11 cellular contexts compared by ENCODE assay signal in the genomic region with DNA sequence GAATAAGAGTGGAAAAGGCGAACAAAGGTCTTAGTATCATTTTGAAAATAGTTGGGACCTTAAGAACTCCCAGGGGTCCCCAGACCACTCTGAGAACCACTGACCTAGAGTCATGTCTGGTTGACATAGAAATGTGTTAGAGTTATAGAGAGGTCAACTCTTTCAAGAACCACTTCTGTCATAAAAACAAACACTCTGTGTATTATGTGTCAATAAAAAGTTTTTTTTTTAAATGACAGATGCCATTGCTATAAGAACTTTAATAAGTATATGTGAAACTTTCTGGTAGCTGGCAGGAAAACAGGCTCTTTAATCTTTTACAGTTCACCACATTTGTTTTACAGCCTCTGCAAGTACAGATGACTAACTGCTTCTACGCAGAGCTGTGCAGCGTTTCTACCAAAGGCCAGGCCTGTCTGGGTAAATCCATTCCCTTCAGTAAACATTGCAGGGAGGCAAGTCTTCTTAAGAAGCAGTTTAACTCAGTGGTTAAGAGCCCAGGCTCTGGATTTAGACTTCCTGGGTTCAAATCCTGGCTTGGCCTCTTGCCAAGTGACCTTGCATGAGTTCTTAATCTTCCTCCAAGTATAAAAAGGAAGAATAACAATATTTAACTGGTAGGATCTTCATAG. TPM values are rescaled to one million over a fixed set of nuclear protein-coding genes. Genes with fewer than 3 reads are reported as not detected.
DNase-seq lines count a peak whose midpoint lies in the region; ATAC-seq and TF ChIP-seq lines count a peak whose summit lies in the region.
"Had no signal": no experiment of that assay in that cellular context is flagged by ENCODE, and none has a peak within 500 bp of the region (broad histone marks: within the 10 kb centered on the region; RNA-seq: fewer than 3 reads in every experiment).

No MANE protein-coding gene starts in this region.

- ATAC-seq in SK-N-SH treated with all-trans-retinoic acid at 6 μM for 48 hours (no peak), body of pancreas (no peak)

- no peak overlapping the region for H3K9ac ChIP-seq in SK-N-SH

- H3K4me2 ChIP-seq in SK-N-SH = no peak overlapping the region
- H3K4me2 ChIP-seq in OCI-LY7 (ENCODE audit: low read length) = no peak overlapping the region

- TF ChIP-seq EP300 in SK-N-SH (IDR thresholded peaks at IDR 0.05; ENCODE audit: borderline replicate concordance in 1 of 2, low read depth in 1 of 2, low read length in 1 of 2) = no peak

- H3K4me3 ChIP-seq in SK-N-SH (ENCODE audit: low read depth in 2 of 2, low read length in 1 of 2) (no peak overlapping the region), fibroblast of the aortic adventitia (ENCODE audit: low read depth, low read length) (no peak overlapping the region), OCI-LY7 (ENCODE audit: low read depth, low read length, poor library complexity, severe bottlenecking) (no peak overlapping the region), body of pancreas (no peak overlapping the region)

- H3K36me3 ChIP-seq in SK-N-SH (replicated peaks in 1 of 2; ENCODE audit: control insufficient read depth in 1 of 2, insufficient read depth in 2 of 2, low read length in 1 of 2) (no peaks in the 10 kb centered on the region), OCI-LY7 (ENCODE audit: insufficient read depth, low read length) (peaks cover 93% of the 10 kb centered on the region), body of pancreas (replicated peaks in 1 of 2; ENCODE audit: insufficient read depth in 1 of 2, low read depth in 2 of 2) (no peaks in the 10 kb centered on the region)

- no peaks in the 10 kb centered on the region for H3K9me2 ChIP-seq in SK-N-SH
- no peaks in the 10 kb centered on the region for H3K9me2 ChIP-seq in OCI-LY7 (ENCODE audit: insufficient read depth, low read length)

- TF ChIP-seq CTCF in SK-N-SH (IDR thresholded peaks at IDR 0.05) (no peak), fibroblast of the aortic adventitia (IDR thresholded peaks at IDR 0.05; ENCODE audit: insufficient read depth, low read length) (no peak), OCI-LY7 (conservative IDR thresholded peaks at IDR 0.05; ENCODE audit: low read length) (no peak), body of pancreas (IDR thresholded peaks at IDR 0.05) (no peak)

- no TSS peak for BruUV-seq in OCI-LY7 (replicated peaks; lab: Mats Ljungman, UMichigan)

- 90% methylated on average over 3 of the region's 3 CpGs for WGBS in SK-N-SH (ENCODE audit: low lambda C conversion rate)
- 75 to 81% methylated on average over 3 of the region's 3 CpGs for WGBS in body of pancreas, 2 donors

- peaks cover 0 to 26% of the 10 kb centered on the region in 2 experiments; a peak in 2 of 4 replicates for H3K4me1 ChIP-seq in SK-N-SH (ENCODE audit: control insufficient read depth in 1 of 2, insufficient read depth in 2 of 2, low read depth in 1 of 2, low read length in 1 of 2)
- peaks cover 48% of the 10 kb centered on the region for H3K4me1 ChIP-seq in OCI-LY7 (ENCODE audit: insufficient read depth, low read length, poor library complexity, severe bottlenecking)
- no peaks in the 10 kb centered on the region for H3K4me1 ChIP-seq in body of pancreas

- H3F3A ChIP-seq in SK-N-SH (replicated peaks; ENCODE audit: insufficient read depth) = no peaks in the 10 kb centered on the region

- intact Hi-C loops in OCI-LY7 (cut with micrococcal nuclease; ENCODE audit: unreplicated experiment) (no loop called here), body of pancreas (cut with DNase I) (no loop called here)

- CTCF ChIA-PET in SK-N-SH (lab: Yijun Ruan, JAX) = no interaction called here
- CTCF ChIA-PET in OCI-LY7 (lab: Charles Lee; ENCODE audit: unreplicated experiment) = no interaction called here

- H3K27me3 ChIP-seq in SK-N-SH (ENCODE audit: insufficient read depth) (no peaks in the 10 kb centered on the region), body of pancreas (no peaks in the 10 kb centered on the region)

- H3K79me2 ChIP-seq in SK-N-SH (ENCODE audit: insufficient read depth) = peaks cover 14% of the 10 kb centered on the region; the same call in 1 of the 2 replicates
- peaks cover 99% of the 10 kb centered on the region for H3K79me2 ChIP-seq in OCI-LY7 (ENCODE audit: insufficient read depth, low read depth, low read length)

- TF ChIP-seq RAD21 in SK-N-SH (IDR thresholded peaks at IDR 0.05; ENCODE audit: low read length) = no peak

- TF ChIP-seq POLR2A in body of pancreas (IDR thresholded peaks at IDR 0.05) = no peak

- POLR2A ChIA-PET in SK-N-SH (lab: Yijun Ruan, JAX) = no interaction called here
- POLR2A ChIA-PET in OCI-LY7 (lab: Charles Lee) = interaction anchor here (0.7 to 0.8 kb wide), 2 partner anchors 40 to 75 kb away, joined by 3 to 4 read pairs; no protein-coding TSS in a partner anchor

- H4K20me1 ChIP-seq in SK-N-SH (ENCODE audit: insufficient read depth) = no peaks in the 10 kb centered on the region
- H4K20me1 ChIP-seq in OCI-LY7 (ENCODE audit: insufficient read depth, low read length) = no peaks in the 10 kb centered on the region

- no peak overlapping the region; a peak in 1 of 4 replicates for H3K27ac ChIP-seq in SK-N-SH (ENCODE audit: low read depth in 2 of 2, low read length in 1 of 2)
- no peak overlapping the region for H3K27ac ChIP-seq in OCI-LY7 (ENCODE audit: low read depth, low read length, poor library complexity, severe bottlenecking)
- H3K27ac ChIP-seq in body of pancreas = no peak overlapping the region
- H3K27ac ChIP-seq: 22Rv1 had no signal

- H3K9me3 ChIP-seq in SK-N-SH (no peaks in the 10 kb centered on the region), OCI-LY7 (ENCODE audit: low read length) (no peaks in the 10 kb centered on the region; the same call in 1 of the 2 replicates), body of pancreas (no peaks in the 10 kb centered on the region)

- no peak for DNase-seq in SK-N-SH
- peak; percentile 79 for DNase-seq in RPMI7951 (ENCODE audit: low read depth)
- DNase-seq in fibroblast of the aortic adventitia (ENCODE audit: low read depth) = peak; percentile 50
- DNase-seq in smooth muscle cell of the brain vasculature (ENCODE audit: low read depth, low spot score) = peak; percentile 43
- no peak for DNase-seq in NCI-H526 (lab: John Stamatoyannopoulos, UW)
- no peak for DNase-seq in OCI-LY7 (ENCODE audit: low spot score)
- no peak for DNase-seq in body of pancreas
- DNase-seq: activated effector memory CD4-positive, alpha-beta T cell treated with anti-CD3 and anti-CD28 coated beads, Interleukin-2, amount 50 U/mL, for 16 hours; NCI-H1417 treated with DMSO at 0.1 percent for 48 hours had no signal

- H2AFZ ChIP-seq in SK-N-SH (ENCODE audit: low read depth) (no peak overlapping the region), OCI-LY7 (ENCODE audit: low read length) (no peak overlapping the region)

TF ChIP-seq in SK-N-SH, 30 proteins besides CTCF, POLR2A, EP300 and RAD21:
- TF ChIP-seq NFIC (IDR thresholded peaks at IDR 0.05; ENCODE audit: borderline replicate concordance) = peak; percentile 17; the same call in 1 of the 2 replicates
- TF ChIP-seq GABPA (IDR thresholded peaks at IDR 0.05; ENCODE audit: low read depth) = no peak

TF ChIP-seq in SK-N-SH treated with all-trans-retinoic acid at 6 μM for 48 hours, 23 proteins besides CTCF, POLR2A, EP300 and RAD21:
- TF ChIP-seq GLIS3 (CRISPR knock-in tag; IDR thresholded peaks at IDR 0.05) = no peak
- TF ChIP-seq BACH2 (CRISPR knock-in tag; IDR thresholded peaks at IDR 0.05; ENCODE audit: borderline replicate concordance) = no peak
- no peak for TF ChIP-seq ZNF565 (CRISPR knock-in tag; conservative IDR thresholded peaks at IDR 0.05; ENCODE audit: low read depth)
- no peak for TF ChIP-seq ARNTL (CRISPR knock-in tag; IDR thresholded peaks at IDR 0.05; ENCODE audit: borderline replicate concordance, low read depth)
- TF ChIP-seq ESRRG (CRISPR knock-in tag; IDR thresholded peaks at IDR 0.05) = no peak

RNA-seq across cellular contexts. Expression of gene RFTN1, which starts 56.6 kb away (rescaled TPM):
- polyA plus RNA-seq in SK-N-SH (2012; rRNA removed) = 21.2 and 22.6 TPM in 2 replicates
- 24.3 and 25.7 TPM in 2 replicates for polyA plus RNA-seq in SK-N-SH (2012; cell fraction: cytosol; rRNA removed)
- 27.3 and 28.7 TPM in 2 replicates for polyA plus RNA-seq in SK-N-SH (2012; cell fraction: nucleus; rRNA removed)
- 97.6 and 120 TPM in 2 replicates for total RNA-seq in RPMI7951 (2014; rRNA removed; shearing (Covaris generic))
- total RNA-seq in fibroblast of the aortic adventitia (ENCODE audit: low replicate concordance) (47.7 and 54.7 TPM in 2 replicates), OCI-LY7 (2022) (138 and 152 TPM in 2 replicates), body of pancreas (10 to 100 TPM in 1 of 2 donors, 1 to 10 TPM in 1; 6.5 to 28.0 TPM)
- total RNA-seq in OCI-LY7 (2014; rRNA removed; shearing (Covaris generic)) = 76.6 and 81.8 TPM in 2 replicates

Comparison
In these comparisons a context has a peak if more than half of its experiments do, and no peak if none do; other contexts are left out.
1. DNase-seq: peak in RPMI7951 (single experiment), fibroblast of the aortic adventitia (single experiment) and smooth muscle cell of the brain vasculature (single experiment); none in SK-N-SH (single experiment), NCI-H526 (0 of 2), OCI-LY7 (single experiment) and body of pancreas (0 of 4).